19 cellular contexts compared by ENCODE assay signal in the genomic region with DNA sequence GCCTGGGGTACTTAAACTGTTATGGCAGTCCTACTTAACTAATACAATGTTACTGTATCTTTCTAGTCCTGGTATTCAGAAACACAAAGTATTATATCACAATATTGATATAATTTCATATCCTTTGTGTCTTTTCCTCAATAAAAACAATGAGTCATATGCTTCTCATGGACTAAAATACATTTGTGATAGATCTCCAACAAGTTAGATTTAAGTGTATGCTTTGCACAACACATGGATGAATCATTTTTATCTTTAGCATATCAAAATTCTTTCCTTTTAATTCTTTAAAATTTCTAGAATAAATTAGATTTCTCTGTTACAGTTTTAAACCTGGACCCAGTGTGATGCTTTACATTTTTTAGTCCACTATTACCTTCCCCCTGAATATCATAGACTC.
"Had no signal": no experiment of that assay in that cellular context is flagged by ENCODE, and none has a peak within 500 bp of the region (broad histone marks: within the 10 kb centered on the region; RNA-seq: fewer than 3 reads in every experiment).

No MANE protein-coding gene starts in this region.

- H3K27me3 ChIP-seq: adrenal gland, body of pancreas had no signal

- H3K27ac ChIP-seq: adrenal gland, body of pancreas, PC-9 had no signal

- H3K36me3 ChIP-seq: adrenal gland had no signal

- ATAC-seq: activated CD4-positive, CD25-positive, alpha-beta regulatory T cell treated with anti-CD3 and anti-CD28 coated beads, Interleukin-2, amount 50 U/mL, for 24 hours; activated CD8-positive, alpha-beta T cell treated with anti-CD3 and anti-CD28 coated beads for 36 hours; body of pancreas had no signal

- DNase-seq: activated CD4-positive, alpha-beta T cell treated with anti-CD3 and anti-CD28 coated beads for 4 hours; activated CD8-positive, alpha-beta memory T cell treated with anti-CD3 and anti-CD28 coated beads, Interleukin-2, amount 50 U/mL, for 48 hours; activated CD8-positive, alpha-beta T cell treated with anti-CD3 and anti-CD28 coated beads for 36 hours; activated naive CD4-positive, alpha-beta T cell treated with anti-CD3 and anti-CD28 coated beads, Interleukin-2, amount 50 U/mL, for 16 hours; activated naive CD8-positive, alpha-beta T cell treated with anti-CD3 and anti-CD28 coated beads, Interleukin-2, amount 10 ng/mL, durations not matched to agents 7 days and 5 days; activated T-cell treated with anti-CD3 and anti-CD28 coated beads, Interleukin-2, amount 50 U/mL, for 1 hour; adrenal gland; anterior cingulate cortex; body of pancreas; MV-4-11; NCI-H1092 treated with DMSO at 0.1 percent for 48 hours; NCI-H1417 treated with DMSO at 0.1 percent for 48 hours; NCI-H1694; NCI-H2029 treated with DMSO at 0.1 percent for 48 hours; NCI-H524; PC-9; SIG-M5; SW 1271 had no signal

- H3K9me3 ChIP-seq: body of pancreas had no signal

- H3K4me3 ChIP-seq: adrenal gland, body of pancreas, PC-9 had no signal

- H3K4me2 ChIP-seq: PC-9 had no signal

- H3K4me1 ChIP-seq: adrenal gland, body of pancreas had no signal

- H2AFZ ChIP-seq: PC-9 had no signal
